ENCODE assay signal across 14 cellular contexts in the genomic region with DNA sequence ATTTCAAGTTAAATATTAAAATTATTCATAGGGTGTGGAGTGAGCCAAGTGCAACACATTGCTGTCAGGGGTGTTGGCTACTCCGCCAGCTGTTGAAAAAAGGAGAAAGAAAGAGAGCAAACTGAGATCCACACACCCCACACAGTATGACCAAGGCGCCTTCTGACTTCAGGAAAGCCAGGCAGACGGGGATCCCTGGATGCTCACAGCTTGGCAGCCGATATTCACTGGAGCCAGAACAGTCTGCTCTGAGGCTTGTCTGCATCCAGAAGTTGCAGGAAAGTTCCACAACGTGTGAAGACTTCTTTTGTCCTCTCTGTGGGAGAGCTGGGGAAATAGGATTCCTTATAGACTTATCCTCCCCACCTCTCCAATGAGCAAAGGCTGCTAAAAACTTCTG. TPM values are rescaled to one million over a fixed set of nuclear protein-coding genes. Genes with fewer than 3 reads are reported as not detected.
DNase-seq lines count a peak whose midpoint lies in the region; ATAC-seq and TF ChIP-seq lines count a peak whose summit lies in the region.
"Had no signal": no experiment of that assay in that cellular context is flagged by ENCODE, and none has a peak within 500 bp of the region (broad histone marks: within the 10 kb centered on the region; RNA-seq: fewer than 3 reads in every experiment).

No MANE protein-coding gene starts in this region.

- H3K4me3 ChIP-seq in HUES64 (ENCODE audit: low read length): peak overlapping the region; percentile 59
- peak overlapping the region; percentile 40 to 47 for H3K4me3 ChIP-seq in esophagus (ENCODE audit: low read depth in 1 of 2, low read length in 2 of 2)
- no peak overlapping the region for H3K4me3 ChIP-seq in left lung
- H3K4me3 ChIP-seq in smooth muscle cell: peak overlapping the region; percentile 9
- no peak overlapping the region for H3K4me3 ChIP-seq in adrenal gland

- no peaks in the 10 kb centered on the region for H3K27me3 ChIP-seq in HUES64 (ENCODE audit: insufficient read depth, low read length)
- H3K27me3 ChIP-seq in esophagus (ENCODE audit: control insufficient read depth in 1 of 2, insufficient read depth in 2 of 2, low read length in 2 of 2): no peaks in the 10 kb centered on the region
- H3K27me3 ChIP-seq in left lung: no peaks in the 10 kb centered on the region
- no peaks in the 10 kb centered on the region for H3K27me3 ChIP-seq in smooth muscle cell (ENCODE audit: low read depth)
- H3K27me3 ChIP-seq in adrenal gland: no peaks in the 10 kb centered on the region

- TF ChIP-seq CTCF in left lung (IDR thresholded peaks at IDR 0.05): no peak
- TF ChIP-seq CTCF in smooth muscle cell (IDR thresholded peaks at IDR 0.05; ENCODE audit: borderline replicate concordance, insufficient read depth, poor library complexity, severe bottlenecking): no peak
- TF ChIP-seq CTCF in adrenal gland (IDR thresholded peaks at IDR 0.05): no peak

- no peaks in the 10 kb centered on the region for H3K36me3 ChIP-seq in HUES64 (ENCODE audit: insufficient read depth, low read length)
- no peaks in the 10 kb centered on the region for H3K36me3 ChIP-seq in esophagus (ENCODE audit: control insufficient read depth in 2 of 2, insufficient read depth in 2 of 2, low read length in 1 of 2)
- no peaks in the 10 kb centered on the region for H3K36me3 ChIP-seq in left lung
- no peaks in the 10 kb centered on the region for H3K36me3 ChIP-seq in smooth muscle cell (ENCODE audit: low read depth)
- no peaks in the 10 kb centered on the region for H3K36me3 ChIP-seq in adrenal gland (replicated peaks in 1 of 2)
- H3K36me3 ChIP-seq: neutrophil had no signal

- intact Hi-C loops in left lung (cut with DNase I) (no loop called here), adrenal gland (cut with DNase I) (no loop called here)

- peaks cover 48% of the 10 kb centered on the region for H3K4me1 ChIP-seq in HUES64 (ENCODE audit: insufficient read depth, low read length)
- H3K4me1 ChIP-seq in esophagus (ENCODE audit: control insufficient read depth in 2 of 2, insufficient read depth in 2 of 2, low read length in 1 of 2): peaks cover 0 to 7% of the 10 kb centered on the region in 2 donors
- peaks cover 6 to 16% of the 10 kb centered on the region in 2 donors for H3K4me1 ChIP-seq in left lung
- peaks cover 31% of the 10 kb centered on the region for H3K4me1 ChIP-seq in smooth muscle cell (ENCODE audit: low read depth)
- no peaks in the 10 kb centered on the region for H3K4me1 ChIP-seq in adrenal gland (replicated peaks in 1 of 2)

- H3K9ac ChIP-seq in HUES64 (ENCODE audit: low read depth, low read length) (peak overlapping the region; percentile 67), smooth muscle cell (ENCODE audit: low read depth) (no peak overlapping the region)

- H3K27ac ChIP-seq in HUES64 (ENCODE audit: low read depth, low read length) (peak overlapping the region; percentile 80; the same call in 1 of the 2 replicates), esophagus (ENCODE audit: low read depth in 2 of 2, low read length in 1 of 2) (peak overlapping the region; percentile 93 to 95), left lung (no peak overlapping the region), smooth muscle cell (ENCODE audit: low read depth) (no peak overlapping the region), adrenal gland (peak overlapping the region in 1 of 5 donors; percentile 49)
- H3K27ac ChIP-seq: neutrophil had no signal

- no peaks in the 10 kb centered on the region for H4K20me1 ChIP-seq in smooth muscle cell (ENCODE audit: low read depth)

- no peaks in the 10 kb centered on the region for H3K79me2 ChIP-seq in smooth muscle cell (ENCODE audit: low read depth)

- DNase-seq in left lung: no peak
- no peak for DNase-seq in smooth muscle cell (lab: John Stamatoyannopoulos, UW; ENCODE audit: unreplicated experiment)
- DNase-seq in adrenal gland: no peak
- DNase-seq in HUDEP-2 (lab: John Stamatoyannopoulos, UW; ENCODE audit: unreplicated experiment in 76 of 76): no peak
- DNase-seq: activated CD4-positive, alpha-beta memory T cell treated with anti-CD3 and anti-CD28 coated beads for 36 hours; amniotic stem cell; CD4-positive, alpha-beta T cell; foreskin melanocyte; NCI-H524 treated with DMSO at 0.1 percent for 48 hours had no signal

- peak overlapping the region; percentile 34 for H3K4me2 ChIP-seq in smooth muscle cell

- H3F3A ChIP-seq in smooth muscle cell (ENCODE audit: low read depth): peaks cover 11% of the 10 kb centered on the region

- TF ChIP-seq POLR2A in adrenal gland (IDR thresholded peaks at IDR 0.05): no peak

- H2AFZ ChIP-seq in smooth muscle cell (ENCODE audit: low read depth): peak overlapping the region; percentile 79

- 5% methylated on average over 4 of the region's 5 CpGs for WGBS in HUES64
- 22 to 33% methylated on average over 5 of the region's 5 CpGs for WGBS in esophagus, 2 donors
- WGBS in smooth muscle cell (ENCODE audit: low lambda C conversion rate): 43% methylated on average over 5 of the region's 5 CpGs
- WGBS in adrenal gland, 4 donors: 42 to 63% (median 49%) methylated on average over 5 of the region's 5 CpGs

- ATAC-seq in left lung (peak; percentile 47), GM19467 (IDR thresholded peaks at IDR 0.05; ENCODE audit: unreplicated experiment) (no peak), GM19397 (IDR thresholded peaks at IDR 0.05; ENCODE audit: unreplicated experiment) (no peak)

- 0 out of 2 replicates have a peak, but pooled peaks cover 6% of the 10 kb centered on the region for H3K9me3 ChIP-seq in HUES64 (ENCODE audit: insufficient read depth, low read depth, low read length)
- H3K9me3 ChIP-seq in esophagus (ENCODE audit: control insufficient read depth in 2 of 2, insufficient read depth in 1 of 2, low read depth in 1 of 2, low read length in 1 of 2): no peaks in the 10 kb centered on the region
- H3K9me3 ChIP-seq in left lung: no peaks in the 10 kb centered on the region
- no peaks in the 10 kb centered on the region for H3K9me3 ChIP-seq in smooth muscle cell (replicated peaks; ENCODE audit: low read depth)
- H3K9me3 ChIP-seq in adrenal gland (replicated peaks in 1 of 3): no peaks in the 10 kb centered on the region
- H3K9me3 ChIP-seq: neutrophil had no signal

RNA-seq across cellular contexts. Expression of a gene that starts 9.2 kb away (rescaled TPM):
- 6.0 TPM for polyA plus RNA-seq in HUES64 (2013, experiment 1 of 2)
- 4.3 TPM for polyA plus RNA-seq in HUES64 (2013, experiment 2 of 2)
- polyA plus RNA-seq in esophagus: 1 to 10 TPM; 3.4 to 9.4 TPM
- 10 to 100 TPM in 1 of 2 donors, 1 to 10 TPM in 1; 2.2 to 10.7 TPM for total RNA-seq in left lung
- not detected in 2 replicates for total RNA-seq in smooth muscle cell
- polyA plus RNA-seq in smooth muscle cell: not detected in 2 replicates
- total RNA-seq in adrenal gland: 1 to 10 TPM in 1 of 8 donors, under 1 TPM in 7; 0.19 to 1.3 (median 0.56) TPM
- under 1 TPM; 0.11 to 0.64 (median 0.40) TPM for polyA plus RNA-seq in adrenal gland
- total RNA-seq: CD4-positive, alpha-beta T cell had no signal

RNA-seq across cellular contexts. Expression of a gene that starts 11.3 kb away (rescaled TPM):
- 24.1 TPM for polyA plus RNA-seq in HUES64 (2013, experiment 1 of 2)
- polyA plus RNA-seq in HUES64 (2013, experiment 2 of 2): 24.9 TPM
- 10 to 100 TPM in 1 of 2 donors, 1 to 10 TPM in 1; 9.2 to 11.1 TPM for polyA plus RNA-seq in esophagus
- total RNA-seq in left lung: 10 to 100 TPM; 73.9 to 79.9 TPM
- 101 and 117 TPM in 2 replicates for total RNA-seq in smooth muscle cell
- polyA plus RNA-seq in smooth muscle cell: 43.7 and 50.6 TPM in 2 replicates
- total RNA-seq in adrenal gland: 10 to 100 TPM; 28.3 to 95.9 (median 61.2) TPM
- polyA plus RNA-seq in adrenal gland: 10 to 100 TPM; 10.0 to 29.7 (median 27.3) TPM

Comparison
In these comparisons a context has a peak if more than half of its experiments do, and no peak if none do; other contexts are left out.
1. H3K27ac ChIP-seq: peak in HUES64 (single experiment) and esophagus (2 of 2); none in left lung (0 of 2) and smooth muscle cell (single experiment).
2. H3K4me3 ChIP-seq: peak in HUES64 (single experiment), esophagus (2 of 2) and smooth muscle cell (single experiment); none in left lung (0 of 2) and adrenal gland (0 of 4).